Comparison of ENCODE assay signal across 1 cellular context in the genomic region with DNA sequence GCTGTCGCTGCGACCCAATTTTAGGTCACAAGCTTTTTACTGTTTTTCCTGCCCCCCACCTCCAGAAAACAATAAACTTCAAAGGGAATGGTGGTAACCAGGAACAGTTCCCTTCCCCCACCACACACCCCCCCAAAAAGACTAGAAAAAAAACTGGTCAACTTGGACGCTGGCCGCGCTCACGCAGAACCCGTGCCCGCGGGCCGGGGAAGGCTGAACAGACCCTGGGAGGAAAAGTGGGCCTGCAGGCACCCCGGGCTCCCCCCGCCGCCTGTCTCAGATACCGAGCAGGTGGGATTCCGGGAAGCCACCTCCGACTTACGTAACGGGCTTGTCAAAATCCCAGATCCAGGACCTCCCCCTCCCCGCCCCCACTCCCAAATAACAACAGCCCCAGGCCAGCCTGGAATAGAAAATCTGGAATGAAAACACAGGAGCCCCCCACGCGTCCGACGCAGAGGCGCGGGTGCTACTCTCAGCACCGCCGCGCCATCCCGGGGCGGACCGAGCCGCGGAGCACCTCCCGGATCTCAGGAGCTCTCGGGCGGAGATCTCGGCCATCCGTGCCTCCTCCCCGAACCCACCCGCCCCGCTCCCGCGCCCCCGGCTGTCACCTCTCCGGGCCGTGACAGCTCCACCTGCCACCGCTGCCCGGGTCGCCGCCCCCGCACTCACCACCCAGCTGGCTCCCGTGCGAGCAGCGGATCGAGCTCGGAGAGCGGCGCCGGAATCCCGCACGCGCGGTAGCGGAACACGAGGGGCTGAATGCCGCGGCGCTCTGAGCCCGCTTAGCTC.
TF ChIP-seq lines count a peak whose summit lies in the region.

No MANE protein-coding gene starts in this region.

TF ChIP-seq in HEK293, 187 proteins besides CTCF, POLR2A, EP300 and RAD21 (continued from another document):
- no peak for TF ChIP-seq ZNF311 (tag by site-specific recombination; IDR thresholded peaks at IDR 0.05; ENCODE audit: borderline replicate concordance)
- TF ChIP-seq YY1 (tag by site-specific recombination; IDR thresholded peaks at IDR 0.05) = peak; percentile 44; the same call in 1 of the 2 replicates
- TF ChIP-seq HOXC10 (CRISPR knock-in tag; IDR thresholded peaks at IDR 0.05) = no peak
- no peak for TF ChIP-seq ZNF585B (tag by site-specific recombination; IDR thresholded peaks at IDR 0.05)
- TF ChIP-seq ZNF341 (tag by site-specific recombination; IDR thresholded peaks at IDR 0.05; ENCODE audit: low read depth) = peak; percentile 89
- peak; percentile 98 for TF ChIP-seq ZEB2 (tag by site-specific recombination; IDR thresholded peaks at IDR 0.05)
- peak; percentile 71 for TF ChIP-seq KLF9 (tag by site-specific recombination; IDR thresholded peaks at IDR 0.05; ENCODE audit: low read depth)
- peak; percentile 73 for TF ChIP-seq ZSCAN30 (tag by site-specific recombination; IDR thresholded peaks at IDR 0.05)
- TF ChIP-seq ZSCAN23 (tag by site-specific recombination; IDR thresholded peaks at IDR 0.05) = 0 out of 2 replicates have a peak, but pooled peaks have one; percentile 55
- no peak for TF ChIP-seq ZNF837 (tag by site-specific recombination; IDR thresholded peaks at IDR 0.05)
- TF ChIP-seq, protein P1, sequence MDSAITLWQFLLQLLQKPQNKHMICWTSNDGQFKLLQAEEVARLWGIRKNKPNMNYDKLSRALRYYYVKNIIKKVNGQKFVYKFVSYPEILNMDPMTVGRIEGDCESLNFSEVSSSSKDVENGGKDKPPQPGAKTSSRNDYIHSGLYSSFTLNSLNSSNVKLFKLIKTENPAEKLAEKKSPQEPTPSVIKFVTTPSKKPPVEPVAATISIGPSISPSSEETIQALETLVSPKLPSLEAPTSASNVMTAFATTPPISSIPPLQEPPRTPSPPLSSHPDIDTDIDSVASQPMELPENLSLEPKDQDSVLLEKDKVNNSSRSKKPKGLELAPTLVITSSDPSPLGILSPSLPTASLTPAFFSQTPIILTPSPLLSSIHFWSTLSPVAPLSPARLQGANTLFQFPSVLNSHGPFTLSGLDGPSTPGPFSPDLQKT (IDR thresholded peaks at IDR 0.05; ENCODE audit: borderline replicate concordance, low read depth, low read length) = no peak
- TF ChIP-seq ZBTB17 (tag by site-specific recombination; IDR thresholded peaks at IDR 0.05) = peak; percentile 52
- no peak for TF ChIP-seq ZNF155 (tag by site-specific recombination; IDR thresholded peaks at IDR 0.05)
- no peak for TF ChIP-seq ZNF747 (tag by site-specific recombination; IDR thresholded peaks at IDR 0.05)
- TF ChIP-seq ZNF843 (tag by site-specific recombination; IDR thresholded peaks at IDR 0.05) = no peak; the same call in 1 of the 2 replicates
- TF ChIP-seq, protein P2, sequence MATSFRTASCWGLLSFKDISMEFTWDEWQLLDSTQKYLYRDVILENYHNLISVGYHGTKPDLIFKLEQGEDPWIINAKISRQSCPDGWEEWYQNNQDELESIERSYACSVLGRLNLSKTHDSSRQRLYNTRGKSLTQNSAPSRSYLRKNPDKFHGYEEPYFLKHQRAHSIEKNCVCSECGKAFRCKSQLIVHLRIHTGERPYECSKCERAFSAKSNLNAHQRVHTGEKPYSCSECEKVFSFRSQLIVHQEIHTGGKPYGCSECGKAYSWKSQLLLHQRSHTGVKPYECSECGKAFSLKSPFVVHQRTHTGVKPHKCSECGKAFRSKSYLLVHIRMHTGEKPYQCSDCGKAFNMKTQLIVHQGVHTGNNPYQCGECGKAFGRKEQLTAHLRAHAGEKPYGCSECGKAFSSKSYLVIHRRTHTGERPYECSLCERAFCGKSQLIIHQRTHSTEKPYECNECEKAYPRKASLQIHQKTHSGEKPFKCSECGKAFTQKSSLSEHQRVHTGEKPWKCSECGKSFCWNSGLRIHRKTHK (tag by site-specific recombination; IDR thresholded peaks at IDR 0.05) = no peak
- peak; percentile 74; the same call in 1 of the 2 replicates for TF ChIP-seq ZFP37 (tag by site-specific recombination; IDR thresholded peaks at IDR 0.05)
- TF ChIP-seq ZNF561 (tag by site-specific recombination; IDR thresholded peaks at IDR 0.05; ENCODE audit: borderline replicate concordance) = peak; percentile 85
- TF ChIP-seq, protein P3, sequence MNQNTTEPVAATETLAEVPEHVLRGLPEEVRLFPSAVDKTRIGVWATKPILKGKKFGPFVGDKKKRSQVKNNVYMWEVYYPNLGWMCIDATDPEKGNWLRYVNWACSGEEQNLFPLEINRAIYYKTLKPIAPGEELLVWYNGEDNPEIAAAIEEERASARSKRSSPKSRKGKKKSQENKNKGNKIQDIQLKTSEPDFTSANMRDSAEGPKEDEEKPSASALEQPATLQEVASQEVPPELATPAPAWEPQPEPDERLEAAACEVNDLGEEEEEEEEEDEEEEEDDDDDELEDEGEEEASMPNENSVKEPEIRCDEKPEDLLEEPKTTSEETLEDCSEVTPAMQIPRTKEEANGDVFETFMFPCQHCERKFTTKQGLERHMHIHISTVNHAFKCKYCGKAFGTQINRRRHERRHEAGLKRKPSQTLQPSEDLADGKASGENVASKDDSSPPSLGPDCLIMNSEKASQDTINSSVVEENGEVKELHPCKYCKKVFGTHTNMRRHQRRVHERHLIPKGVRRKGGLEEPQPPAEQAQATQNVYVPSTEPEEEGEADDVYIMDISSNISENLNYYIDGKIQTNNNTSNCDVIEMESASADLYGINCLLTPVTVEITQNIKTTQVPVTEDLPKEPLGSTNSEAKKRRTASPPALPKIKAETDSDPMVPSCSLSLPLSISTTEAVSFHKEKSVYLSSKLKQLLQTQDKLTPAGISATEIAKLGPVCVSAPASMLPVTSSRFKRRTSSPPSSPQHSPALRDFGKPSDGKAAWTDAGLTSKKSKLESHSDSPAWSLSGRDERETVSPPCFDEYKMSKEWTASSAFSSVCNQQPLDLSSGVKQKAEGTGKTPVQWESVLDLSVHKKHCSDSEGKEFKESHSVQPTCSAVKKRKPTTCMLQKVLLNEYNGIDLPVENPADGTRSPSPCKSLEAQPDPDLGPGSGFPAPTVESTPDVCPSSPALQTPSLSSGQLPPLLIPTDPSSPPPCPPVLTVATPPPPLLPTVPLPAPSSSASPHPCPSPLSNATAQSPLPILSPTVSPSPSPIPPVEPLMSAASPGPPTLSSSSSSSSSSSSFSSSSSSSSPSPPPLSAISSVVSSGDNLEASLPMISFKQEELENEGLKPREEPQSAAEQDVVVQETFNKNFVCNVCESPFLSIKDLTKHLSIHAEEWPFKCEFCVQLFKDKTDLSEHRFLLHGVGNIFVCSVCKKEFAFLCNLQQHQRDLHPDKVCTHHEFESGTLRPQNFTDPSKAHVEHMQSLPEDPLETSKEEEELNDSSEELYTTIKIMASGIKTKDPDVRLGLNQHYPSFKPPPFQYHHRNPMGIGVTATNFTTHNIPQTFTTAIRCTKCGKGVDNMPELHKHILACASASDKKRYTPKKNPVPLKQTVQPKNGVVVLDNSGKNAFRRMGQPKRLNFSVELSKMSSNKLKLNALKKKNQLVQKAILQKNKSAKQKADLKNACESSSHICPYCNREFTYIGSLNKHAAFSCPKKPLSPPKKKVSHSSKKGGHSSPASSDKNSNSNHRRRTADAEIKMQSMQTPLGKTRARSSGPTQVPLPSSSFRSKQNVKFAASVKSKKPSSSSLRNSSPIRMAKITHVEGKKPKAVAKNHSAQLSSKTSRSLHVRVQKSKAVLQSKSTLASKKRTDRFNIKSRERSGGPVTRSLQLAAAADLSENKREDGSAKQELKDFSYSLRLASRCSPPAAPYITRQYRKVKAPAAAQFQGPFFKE (tag by site-specific recombination; IDR thresholded peaks at IDR 0.05; ENCODE audit: borderline replicate concordance) = no peak
TF ChIP-seq in HEK293: peak in this region for 65.
